ENCODE assay signal across 18 cellular contexts in the genomic region with DNA sequence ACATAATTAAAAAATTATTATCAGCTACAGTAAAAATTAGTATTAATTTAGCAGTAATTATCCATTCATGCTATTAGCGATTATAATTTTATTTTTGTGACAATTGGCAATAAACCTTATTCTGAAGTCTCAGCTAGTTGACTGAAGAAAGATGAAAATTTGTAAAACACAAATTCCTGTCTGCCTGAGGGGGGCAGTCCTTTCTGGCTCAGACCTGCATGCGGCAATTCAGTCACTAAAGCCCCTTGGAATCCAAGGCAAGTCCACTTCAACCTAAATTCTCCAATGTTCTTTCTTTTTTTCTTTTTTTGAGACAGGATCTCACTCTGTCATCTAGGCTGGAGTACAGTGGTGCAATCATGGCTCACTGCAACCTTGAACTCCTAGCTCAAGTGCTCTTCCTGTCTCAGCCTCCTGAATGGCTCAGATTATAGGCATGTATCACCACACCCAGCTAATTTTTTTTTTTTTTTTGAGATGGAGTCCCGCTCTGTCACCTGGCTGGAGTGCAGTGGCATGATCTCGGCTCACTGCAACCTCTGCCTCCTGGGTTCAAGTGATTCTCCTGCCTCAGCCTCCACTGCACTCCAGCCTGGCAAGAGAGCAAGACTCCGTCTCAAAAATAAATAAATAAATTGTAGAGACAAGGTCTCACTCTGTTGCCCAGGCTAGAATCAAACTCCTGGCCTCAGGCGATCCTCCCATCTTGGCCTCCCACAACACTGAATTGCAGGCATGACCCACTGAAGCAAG. TPM values are rescaled to one million over a fixed set of nuclear protein-coding genes. Genes with fewer than 3 reads are reported as not detected.
DNase-seq lines count a peak whose midpoint lies in the region; ATAC-seq and TF ChIP-seq lines count a peak whose summit lies in the region.
"Had no signal": no experiment of that assay in that cellular context is flagged by ENCODE, and none has a peak within 500 bp of the region (broad histone marks: within the 10 kb centered on the region; RNA-seq: fewer than 3 reads in every experiment).

No MANE protein-coding gene starts in this region.

- H3K27ac ChIP-seq in PC-3 (ENCODE audit: low read length) (peak overlapping the region; percentile 48), endodermal cell (ENCODE audit: low read depth, low read length) (no peak overlapping the region)
- H3K27ac ChIP-seq: neural progenitor cell had no signal

- no peak for ATAC-seq in activated T-cell treated with anti-CD3 and anti-CD28 coated beads, Interleukin-2, amount 50 U/mL, for 72 hours (replicated peaks in 1 of 2)
- ATAC-seq in PC-3: no peak
- ATAC-seq: activated CD8-positive, alpha-beta memory T cell treated with anti-CD3 and anti-CD28 coated beads, Interleukin-2, amount 10 ng/mL, durations not matched to agents 7 days and 5 days; left lobe of liver had no signal

- H3K36me3 ChIP-seq in PC-3 (ENCODE audit: low read depth, low read length) (no peaks in the 10 kb centered on the region), endodermal cell (ENCODE audit: control insufficient read depth, insufficient read depth, low read length) (no peaks in the 10 kb centered on the region)
- H3K36me3 ChIP-seq: neural progenitor cell had no signal

- H3K9me3 Mint-ChIP-seq in activated T-cell treated with anti-CD3 and anti-CD28 coated beads, Interleukin-2, amount 50 U/mL, for 72 hours: no peaks in the 10 kb centered on the region
- H3K9me3 Mint-ChIP-seq in endodermal cell (no peaks in the 10 kb centered on the region), type B pancreatic cell (peaks cover 7% of the 10 kb centered on the region)
- no peaks in the 10 kb centered on the region for H3K9me3 Mint-ChIP-seq in activated T-helper 2 cell treated with anti-CD3 and anti-CD28 coated beads, Interferon-gamma antibody, Interleukin-2, Interleukin-4, amounts not matched to agents 10 μg/mL and 5 μg/mL and 100 μg/mL, durations not matched to agents 14 hours and 24 hours and 36 hours
- H3K9me3 Mint-ChIP-seq: neural progenitor cell had no signal

- H3K4me1 Mint-ChIP-seq in activated T-cell treated with anti-CD3 and anti-CD28 coated beads, Interleukin-2, amount 50 U/mL, for 72 hours (ENCODE audit: low read depth): peaks cover 51% of the 10 kb centered on the region
- H3K4me1 Mint-ChIP-seq in endodermal cell (peaks cover 27% of the 10 kb centered on the region), type B pancreatic cell (ENCODE audit: unreplicated experiment) (peaks cover 7% of the 10 kb centered on the region)
- peaks cover 24% of the 10 kb centered on the region for H3K4me1 Mint-ChIP-seq in activated T-helper 2 cell treated with anti-CD3 and anti-CD28 coated beads, Interferon-gamma antibody, Interleukin-2, Interleukin-4, amounts not matched to agents 10 μg/mL and 5 μg/mL and 100 μg/mL, durations not matched to agents 14 hours and 24 hours and 36 hours (ENCODE audit: low read depth)

- H3F3A ChIP-seq in PC-3 (ENCODE audit: low read length, unreplicated experiment): no peaks in the 10 kb centered on the region

- WGBS in endodermal cell (ENCODE audit: insufficient coverage in 1 of 2, insufficient read length in 1 of 2), 2 experiments: 88 to 95% methylated on average over 4 to 6 of the region's 6 CpGs

- H2AFZ ChIP-seq in PC-3 (ENCODE audit: low read length): 0 out of 2 replicates have a peak overlapping the region, but pooled peaks have one; percentile 0
- H2AFZ ChIP-seq: neural progenitor cell had no signal

- no peaks in the 10 kb centered on the region for H3K36me3 Mint-ChIP-seq in activated T-cell treated with anti-CD3 and anti-CD28 coated beads, Interleukin-2, amount 50 U/mL, for 72 hours (ENCODE audit: insufficient read depth in 2 of 2)
- H3K36me3 Mint-ChIP-seq in endodermal cell (ENCODE audit: low read depth) (no peaks in the 10 kb centered on the region), type B pancreatic cell (no peaks in the 10 kb centered on the region)
- H3K36me3 Mint-ChIP-seq in activated T-helper 2 cell treated with anti-CD3 and anti-CD28 coated beads, Interferon-gamma antibody, Interleukin-2, Interleukin-4, amounts not matched to agents 10 μg/mL and 5 μg/mL and 100 μg/mL, durations not matched to agents 14 hours and 24 hours and 36 hours (ENCODE audit: low read depth): no peaks in the 10 kb centered on the region
- H3K36me3 Mint-ChIP-seq: neural progenitor cell had no signal

- peak overlapping the region; percentile 7; the same call in 1 of the 2 replicates for H3K9ac ChIP-seq in PC-3 (ENCODE audit: low read length)
- no peak overlapping the region for H3K9ac ChIP-seq in endodermal cell (ENCODE audit: extremely low read depth, low read length, poor library complexity, severe bottlenecking)
- H3K9ac ChIP-seq: neural progenitor cell had no signal

- H4K20me1 ChIP-seq in PC-3 (ENCODE audit: low read length): no peaks in the 10 kb centered on the region

- H3K4me3 ChIP-seq in PC-3 (ENCODE audit: low read length) (no peak overlapping the region), endodermal cell (ENCODE audit: low read length) (no peak overlapping the region)
- H3K4me3 ChIP-seq: neural progenitor cell had no signal

- H3K4me2 ChIP-seq in PC-3 (ENCODE audit: low read length): 0 out of 2 replicates have a peak overlapping the region, but pooled peaks have one; percentile 1
- H3K4me2 ChIP-seq: neural progenitor cell had no signal

- H3K4me1 ChIP-seq in PC-3 (ENCODE audit: insufficient read depth, low read length): peaks cover 35% of the 10 kb centered on the region
- H3K4me1 ChIP-seq in endodermal cell (ENCODE audit: control insufficient read depth, insufficient read depth, low read length): peaks cover 3% of the 10 kb centered on the region
- H3K4me1 ChIP-seq: neural progenitor cell had no signal

- no peaks in the 10 kb centered on the region for H3K9me2 ChIP-seq in PC-3 (replicated peaks; ENCODE audit: low read length)

- H3K9me3 ChIP-seq in PC-3 (ENCODE audit: low read length) (no peaks in the 10 kb centered on the region), endodermal cell (ENCODE audit: control insufficient read depth, low read length) (no peaks in the 10 kb centered on the region)

- no TSS peak for BruUV-seq in PC-3 (replicated peaks; lab: Mats Ljungman, UMichigan)

- H3K4me3 Mint-ChIP-seq in activated T-cell treated with anti-CD3 and anti-CD28 coated beads, Interleukin-2, amount 50 U/mL, for 72 hours: peak overlapping the region; percentile 16 to 65
- H3K4me3 Mint-ChIP-seq in endodermal cell (no peak overlapping the region), type B pancreatic cell (no peak overlapping the region)
- no peak overlapping the region for H3K4me3 Mint-ChIP-seq in activated T-helper 2 cell treated with anti-CD3 and anti-CD28 coated beads, Interferon-gamma antibody, Interleukin-2, Interleukin-4, amounts not matched to agents 10 μg/mL and 5 μg/mL and 100 μg/mL, durations not matched to agents 14 hours and 24 hours and 36 hours (ENCODE audit: low read depth)
- H3K4me3 Mint-ChIP-seq: activated CD8-positive, alpha-beta memory T cell treated with anti-CD3 and anti-CD28 coated beads, Interleukin-2, amount 10 ng/mL, durations not matched to agents 7 days and 5 days; neural progenitor cell had no signal

- POLR2A ChIA-PET in PC-3 (lab: Charles Lee; ENCODE audit: unreplicated experiment): interaction anchor here (0.6 kb wide), 1 partner anchor 25 kb away, joined by 3 read pairs; no protein-coding TSS in a partner anchor

- H3K27me3 ChIP-seq in PC-3 (ENCODE audit: low read length) (no peaks in the 10 kb centered on the region), endodermal cell (ENCODE audit: control insufficient read depth, insufficient read depth, low read length, poor library complexity, severe bottlenecking) (no peaks in the 10 kb centered on the region)
- H3K27me3 ChIP-seq: neural progenitor cell had no signal

- peak; percentile 27; the same call in 1 of the 2 replicates for TF ChIP-seq CTCF in PC-3 (conservative IDR thresholded peaks at IDR 0.05; ENCODE audit: low read depth, low read length)
- TF ChIP-seq CTCF in endodermal cell (conservative IDR thresholded peaks at IDR 0.05): peak; percentile 56
- peak; percentile 17 for TF ChIP-seq CTCF in type B pancreatic cell (conservative IDR thresholded peaks at IDR 0.05)

- H3K79me2 ChIP-seq in PC-3 (ENCODE audit: low read length): no peaks in the 10 kb centered on the region

- CTCF ChIA-PET in PC-3 (lab: Charles Lee): interaction anchor here (0.6 to 1.2 kb wide), 2 partner anchors 24 to 65 kb away, joined by 3 to 4 read pairs; no protein-coding TSS in a partner anchor

- no peak overlapping the region for H3K27ac Mint-ChIP-seq in activated T-cell treated with anti-CD3 and anti-CD28 coated beads, Interleukin-2, amount 50 U/mL, for 72 hours
- H3K27ac Mint-ChIP-seq in endodermal cell (peak overlapping the region; percentile 92), type B pancreatic cell (peak overlapping the region; percentile 55)
- no peak overlapping the region for H3K27ac Mint-ChIP-seq in activated T-helper 2 cell treated with anti-CD3 and anti-CD28 coated beads, Interferon-gamma antibody, Interleukin-2, Interleukin-4, amounts not matched to agents 10 μg/mL and 5 μg/mL and 100 μg/mL, durations not matched to agents 14 hours and 24 hours and 36 hours
- H3K27ac Mint-ChIP-seq: activated CD8-positive, alpha-beta memory T cell treated with anti-CD3 and anti-CD28 coated beads, Interleukin-2, amount 10 ng/mL, durations not matched to agents 7 days and 5 days; neural progenitor cell had no signal

- intact Hi-C loops in PC-3 (cut with micrococcal nuclease): loop anchor here (5.0 kb wide), 1 partner anchor 64 kb away; no protein-coding TSS in a partner anchor
- intact Hi-C loops in activated T-helper 2 cell treated with anti-CD3 and anti-CD28 coated beads, Interferon-gamma antibody, Interleukin-2, Interleukin-4, amounts not matched to agents 10 μg/mL and 5 μg/mL and 100 μg/mL, durations not matched to agents 14 hours and 24 hours and 36 hours (cut with micrococcal nuclease): loop anchor here (5.0 kb wide), 1 partner anchor 34 kb away; no protein-coding TSS in a partner anchor

- DNase-seq in activated T-cell treated with anti-CD3 and anti-CD28 coated beads, Interleukin-2, amount 50 U/mL, for 72 hours: no peak
- no peak for DNase-seq in activated T-cell treated with anti-CD3 and anti-CD28 coated beads for 4 hours
- no peak for DNase-seq in PC-3
- peak; percentile 53 for DNase-seq in endodermal cell
- no peak for DNase-seq in type B pancreatic cell (ENCODE audit: extremely low spot score, unreplicated experiment)
- DNase-seq in activated T-helper 2 cell treated with anti-CD3 and anti-CD28 coated beads, Interferon-gamma antibody, Interleukin-2, Interleukin-4, amounts not matched to agents 10 μg/mL and 5 μg/mL and 100 μg/mL, durations not matched to agents 14 hours and 24 hours and 36 hours (ENCODE audit: low spot score): no peak
- DNase-seq in DMS153 (lab: John Stamatoyannopoulos, UW): no peak
- DNase-seq in NCI-H774 (lab: John Stamatoyannopoulos, UW): no peak
- DNase-seq: activated CD4-positive, alpha-beta T cell treated with anti-CD3 and anti-CD28 coated beads for 1 hour; activated CD8-positive, alpha-beta memory T cell treated with anti-CD3 and anti-CD28 coated beads, Interleukin-2, amount 10 ng/mL, durations not matched to agents 7 days and 5 days; activated gamma-delta T cell; effector CD4-positive, alpha-beta T cell; glutamatergic neuron; NCI-H1048; NCI-H524 treated with DMSO at 0.1 percent for 48 hours; substantia nigra had no signal

- peaks cover 15% of the 10 kb centered on the region for H3K27me3 Mint-ChIP-seq in activated T-cell treated with anti-CD3 and anti-CD28 coated beads, Interleukin-2, amount 50 U/mL, for 72 hours (ENCODE audit: low read depth)
- no peaks in the 10 kb centered on the region for H3K27me3 Mint-ChIP-seq in endodermal cell (ENCODE audit: insufficient read depth)
- peaks cover 27% of the 10 kb centered on the region for H3K27me3 Mint-ChIP-seq in type B pancreatic cell
- peaks cover 5% of the 10 kb centered on the region for H3K27me3 Mint-ChIP-seq in activated T-helper 2 cell treated with anti-CD3 and anti-CD28 coated beads, Interferon-gamma antibody, Interleukin-2, Interleukin-4, amounts not matched to agents 10 μg/mL and 5 μg/mL and 100 μg/mL, durations not matched to agents 14 hours and 24 hours and 36 hours (ENCODE audit: low read depth)
- H3K27me3 Mint-ChIP-seq: activated CD8-positive, alpha-beta memory T cell treated with anti-CD3 and anti-CD28 coated beads, Interleukin-2, amount 10 ng/mL, durations not matched to agents 7 days and 5 days had no signal

RNA-seq across cellular contexts. Expression of gene ITPKB, which starts 24.1 kb away (rescaled TPM):
- 10 to 100 TPM; 50.7 to 58.0 TPM for total RNA-seq in activated T-cell treated with anti-CD3 and anti-CD28 coated beads, Interleukin-2, amount 50 U/mL, for 72 hours
- total RNA-seq in PC-3 (2014; rRNA removed) (17.7 and 24.1 TPM in 2 replicates), endodermal cell (10 to 100 TPM; 22.4 to 28.3 TPM), type B pancreatic cell (ENCODE audit: low replicate concordance) (24.5 and 31.4 TPM in 2 replicates)
- 12.3 TPM for polyA plus RNA-seq in endodermal cell (2013, experiment 1 of 2)
- 12.3 TPM for polyA plus RNA-seq in endodermal cell (2013, experiment 2 of 2)
- total RNA-seq in activated T-helper 2 cell treated with anti-CD3 and anti-CD28 coated beads, Interferon-gamma antibody, Interleukin-2, Interleukin-4, amounts not matched to agents 10 μg/mL and 5 μg/mL and 100 μg/mL, durations not matched to agents 14 hours and 24 hours and 36 hours: 27.6 and 30.0 TPM in 2 replicates

Comparison
In these comparisons a context has a peak if more than half of its experiments do, and no peak if none do; other contexts are left out.
1. H3K27ac Mint-ChIP-seq: peak in endodermal cell (single experiment) and type B pancreatic cell (single experiment); none in activated T-cell treated with anti-CD3 and anti-CD28 coated beads, Interleukin-2, amount 50 U/mL, for 72 hours (single experiment) and activated T-helper 2 cell treated with anti-CD3 and anti-CD28 coated beads, Interferon-gamma antibody, Interleukin-2, Interleukin-4, amounts not matched to agents 10 μg/mL and 5 μg/mL and 100 μg/mL, durations not matched to agents 14 hours and 24 hours and 36 hours (single experiment).
2. H3K4me3 Mint-ChIP-seq: peak in activated T-cell treated with anti-CD3 and anti-CD28 coated beads, Interleukin-2, amount 50 U/mL, for 72 hours (2 of 2); none in endodermal cell (single experiment), type B pancreatic cell (single experiment) and activated T-helper 2 cell treated with anti-CD3 and anti-CD28 coated beads, Interferon-gamma antibody, Interleukin-2, Interleukin-4, amounts not matched to agents 10 μg/mL and 5 μg/mL and 100 μg/mL, durations not matched to agents 14 hours and 24 hours and 36 hours (single experiment).
3. Peak in every context shown above with its lines, with median percentiles within 50 percentile points of each other: CTCF ChIP-seq.